8 cellular contexts compared by ENCODE assay signal in genomic region chr11:65556470-65557279, GRCh38. TPM values are rescaled to one million over a fixed set of nuclear protein-coding genes. Genes with fewer than 3 reads are reported as not detected.
DNase-seq lines count a peak whose midpoint lies in the region; ATAC-seq, FAIRE-seq and TF ChIP-seq lines count a peak whose summit lies in the region.

No MANE protein-coding gene starts in this region.

- H3K9me3 ChIP-seq in BLaER1 = no peaks in the 10 kb centered on the region
- no peaks in the 10 kb centered on the region for H3K9me3 ChIP-seq in H1 (ENCODE audit: insufficient read depth in 2 of 2, low read depth in 1 of 2, low read length in 1 of 2)
- no peaks in the 10 kb centered on the region for H3K9me3 ChIP-seq in neuronal stem cell (replicated peaks in 1 of 2; ENCODE audit: control insufficient read depth in 2 of 2, insufficient read depth in 1 of 2, low read depth in 1 of 2, low read length in 2 of 2)

- H3K4me3 ChIP-seq in BLaER1 (peak overlapping the region; percentile 73), H1 (ENCODE audit: extremely low read depth in 1 of 4, insufficient read depth in 2 of 4, low read depth in 3 of 4, low read length in 4 of 4) (peak overlapping the region in 1 of 4 experiments; percentile 77; a peak in 2 of 8 replicates), neuronal stem cell (ENCODE audit: low read length in 2 of 2) (peak overlapping the region in 1 of 2 donors; percentile 64)

- H3K23ac ChIP-seq in H1 (ENCODE audit: insufficient read length) (no peak overlapping the region), neuronal stem cell (ENCODE audit: low read depth, low read length, poor library complexity) (no peak overlapping the region)

- H3K27ac ChIP-seq in BLaER1 (peak overlapping the region; percentile 96), RWPE1 (peak overlapping the region; percentile 86), H1 (ENCODE audit: low read depth, low read length) (no peak overlapping the region), neuronal stem cell (replicated peaks; ENCODE audit: low read length) (no peak overlapping the region)

- H3K9ac ChIP-seq in BLaER1 (peak overlapping the region; percentile 89), H1 (replicated peaks in 1 of 4; ENCODE audit: extremely low read depth in 1 of 4, low read depth in 3 of 4, low read length in 3 of 4) (no peak overlapping the region), neuronal stem cell (ENCODE audit: low read depth, low read length, poor library complexity) (no peak overlapping the region)

- H2BK15ac ChIP-seq in H1 (ENCODE audit: low read length) = 0 out of 2 replicates have a peak overlapping the region, but pooled peaks have one; percentile 46
- peak overlapping the region; percentile 32 for H2BK15ac ChIP-seq in neuronal stem cell (ENCODE audit: low read length)

- POLR2A ChIA-PET in RWPE1 (lab: Yijun Ruan, JAX; ENCODE audit: low non-redundant PET) = interaction anchor here (0.6 kb wide), 1 partner anchor 40 kb away, joined by 4 read pairs; no protein-coding TSS in a partner anchor
- POLR2A ChIA-PET in H1 (lab: Charles Lee; ENCODE audit: partially characterized antibody) = interaction anchor here (0.6 to 1.6 kb wide), 7 partner anchors 8 to 55 kb away, joined by 3 to 5 read pairs (median 3); partner anchors contain the start of gene SCYL1

- H3K14ac ChIP-seq in H1 (ENCODE audit: insufficient read length) (no peak overlapping the region), neuronal stem cell (ENCODE audit: low read length) (no peak overlapping the region)

- TF ChIP-seq POLR2A in H1 (IDR thresholded peaks at IDR 0.05; ENCODE audit: control extremely low read depth in 1 of 2, low read depth in 2 of 2, low read length in 2 of 2) = no peak

- H3K18ac ChIP-seq in H1 (ENCODE audit: extremely low read depth, low read length) (no peak overlapping the region), neuronal stem cell (ENCODE audit: low read length) (peak overlapping the region; percentile 11)

- TF ChIP-seq CTCF in RWPE1 (conservative IDR thresholded peaks at IDR 0.05; ENCODE audit: low read depth) (no peak), H1 (IDR thresholded peaks at IDR 0.05; ENCODE audit: control extremely low read depth in 1 of 3, insufficient read depth in 1 of 3, low read depth in 1 of 3, low read length in 3 of 3) (no peak)

- 91% methylated on average over 12 of the region's 12 CpGs; no CpG with 5 or more reads in 1 of the 2 experiments for WGBS in H1 (ENCODE audit: extremely low coverage in 1 of 2, insufficient coverage in 1 of 2, insufficient read length in 1 of 2, insufficient replicate concordance in 2 of 2, low coverage in 1 of 2, low lambda C conversion rate in 2 of 2, missing lambda C conversion rate in 1 of 2), 2 experiments
- no CpG with 5 or more reads among the region's 12 CpGs for WGBS in neuronal stem cell (ENCODE audit: extremely low coverage in 2 of 2, insufficient read length in 2 of 2, insufficient replicate concordance in 1 of 2), 2 donors

- H2BK120ac ChIP-seq in H1 (replicated peaks; ENCODE audit: low read depth, low read length) (no peak overlapping the region), neuronal stem cell (ENCODE audit: low read depth, low read length) (no peak overlapping the region)

- no peak for ATAC-seq in HG02763 (IDR thresholded peaks at IDR 0.05; ENCODE audit: unreplicated experiment)
- ATAC-seq in HG03565 (IDR thresholded peaks at IDR 0.05; ENCODE audit: unreplicated experiment) = no peak
- no peak for ATAC-seq in GM19324 (IDR thresholded peaks at IDR 0.05; ENCODE audit: low FRiP score, unreplicated experiment)

- H3K27me3 ChIP-seq in BLaER1 (no peaks in the 10 kb centered on the region), H1 (replicated peaks in 1 of 4; ENCODE audit: control insufficient read depth in 3 of 4, extremely low read depth in 1 of 4, insufficient read depth in 3 of 4, low read length in 3 of 4) (peaks cover 0 to 32% (median 22%) of the 10 kb centered on the region in 4 experiments; a peak in 5 of 7 replicates), neuronal stem cell (ENCODE audit: control insufficient read depth in 3 of 3, insufficient read depth in 3 of 3, low read depth in 1 of 3, low read length in 3 of 3) (peaks cover 0 to 9% (median 0%) of the 10 kb centered on the region in 3 experiments)

- H4K91ac ChIP-seq in H1 (replicated peaks; ENCODE audit: insufficient read length, low read length) (no peak overlapping the region), neuronal stem cell (ENCODE audit: low read depth, low read length, poor library complexity) (no peak overlapping the region)

- no peaks in the 10 kb centered on the region for H3K79me1 ChIP-seq in H1 (ENCODE audit: low read depth, low read length)
- no peaks in the 10 kb centered on the region for H3K79me1 ChIP-seq in neuronal stem cell (ENCODE audit: low read depth, low read length)

- H4K8ac ChIP-seq in H1 (ENCODE audit: extremely low read depth, insufficient read depth, low read length) (no peak overlapping the region), neuronal stem cell (ENCODE audit: low read depth, low read length) (no peak overlapping the region)

- H3K56ac ChIP-seq in H1 (replicated peaks; ENCODE audit: insufficient read length, low read depth, low read length) = no peak overlapping the region

- H2BK12ac ChIP-seq in H1 (ENCODE audit: low read depth, low read length) (peak overlapping the region; percentile 3; the same call in 1 of the 2 replicates), neuronal stem cell (ENCODE audit: low read length) (no peak overlapping the region)

- H3K36me3 ChIP-seq in BLaER1 = peaks cover 2% of the 10 kb centered on the region; the same call in 1 of the 2 replicates
- no peaks in the 10 kb centered on the region for H3K36me3 ChIP-seq in H1 (ENCODE audit: control insufficient read depth in 2 of 4, insufficient read depth in 4 of 4, low read length in 3 of 4)
- no peaks in the 10 kb centered on the region for H3K36me3 ChIP-seq in neuronal stem cell (replicated peaks in 1 of 2; ENCODE audit: control insufficient read depth in 2 of 2, insufficient read depth in 2 of 2, low read length in 2 of 2)

- H4K20me1 ChIP-seq in BLaER1 = 0 out of 2 replicates have a peak, but pooled peaks cover 13% of the 10 kb centered on the region
- H4K20me1 ChIP-seq in H1 (replicated peaks in 1 of 2; ENCODE audit: control insufficient read depth in 1 of 2, insufficient read depth in 2 of 2, low read length in 2 of 2) = peaks cover 0 to 2% of the 10 kb centered on the region in 2 experiments

- DNase-seq in RWPE1 (ENCODE audit: low spot score) (no peak), H1 (ENCODE audit: low read depth in 1 of 2, low spot score in 2 of 2) (no peak), neuronal stem cell (ENCODE audit: low spot score) (no peak)
- no peak for DNase-seq in stimulated activated CD4-positive, alpha-beta T cell treated with anti-CD3 and anti-CD28 coated beads, Interleukin-12 subunit alpha, Interleukin-12 subunit beta, amount 100 ng/mL, for 4 hours

- H4K5ac ChIP-seq in H1 (ENCODE audit: insufficient read length, low read depth, low read length) = no peak overlapping the region

- no peak overlapping the region for H2BK20ac ChIP-seq in H1 (ENCODE audit: low read length)

- H3K79me2 ChIP-seq in H1 (ENCODE audit: control insufficient read depth in 1 of 2, insufficient read depth in 2 of 2, low read length in 2 of 2) = no peaks in the 10 kb centered on the region

- peaks cover 10% of the 10 kb centered on the region; the same call in 1 of the 2 replicates for H3K23me2 ChIP-seq in H1 (ENCODE audit: low read depth, low read length)

- TF ChIP-seq RAD21 in H1 (IDR thresholded peaks at IDR 0.05 in 1 of 2, conservative IDR thresholded peaks at IDR 0.05 in 1 of 2; ENCODE audit: low read depth in 2 of 2, low read length in 2 of 2) = no peak

- H2BK5ac ChIP-seq in H1 (ENCODE audit: low read depth, low read length) (no peak overlapping the region), neuronal stem cell (ENCODE audit: low read length) (no peak overlapping the region)

- CTCF ChIA-PET in RWPE1 (lab: Yijun Ruan, JAX) (interaction anchor here (0.6 to 1.8 kb wide), 3 partner anchors 14 to 16 kb away, joined by 3 to 15 read pairs (median 3); partner anchors contain the start of gene ZNRD2), H1 (lab: Charles Lee; ENCODE audit: partially characterized antibody) (interaction anchor here (1.0 to 6.9 kb wide), 9 partner anchors 10 to 77 kb away, joined by 3 to 78 read pairs (median 5); partner anchors contain the start of genes FAM89B and ZNRD2)

- H3K4ac ChIP-seq in H1 (replicated peaks; ENCODE audit: insufficient read length, low read depth, low read length) (no peak overlapping the region), neuronal stem cell (ENCODE audit: low read length) (no peak overlapping the region)

- H2AFZ ChIP-seq in H1 (ENCODE audit: low read length) (no peak overlapping the region), neuronal stem cell (ENCODE audit: low read length) (peak overlapping the region; percentile 83)

- no peak for FAIRE-seq in H1 (lab: Jason Lieb, UNC)

- H3K4me2 ChIP-seq in BLaER1 (peak overlapping the region; percentile 98), H1 (ENCODE audit: insufficient read depth in 1 of 2, low read depth in 2 of 2, low read length in 2 of 2) (peak overlapping the region; percentile 62 to 84), neuronal stem cell (ENCODE audit: insufficient read depth, low read length, poor library complexity, severe bottlenecking) (peak overlapping the region; percentile 96)

- H3K4me1 ChIP-seq in BLaER1 = peaks cover 89% of the 10 kb centered on the region
- H3K4me1 ChIP-seq in H1 (replicated peaks in 1 of 4; ENCODE audit: control insufficient read depth in 3 of 4, insufficient read depth in 4 of 4, low read length in 3 of 4) = peaks cover 0 to 58% (median 48%) of the 10 kb centered on the region in 4 experiments; a peak in 6 of 7 replicates
- peaks cover 40 to 44% of the 10 kb centered on the region in 2 donors for H3K4me1 ChIP-seq in neuronal stem cell (ENCODE audit: control insufficient read depth in 2 of 2, insufficient read depth in 1 of 2, low read depth in 1 of 2, low read length in 2 of 2)

- no peak overlapping the region for H2AK5ac ChIP-seq in H1 (ENCODE audit: low read depth, low read length)
- peak overlapping the region; percentile 43 for H2AK5ac ChIP-seq in neuronal stem cell (ENCODE audit: low read depth, low read length)

- TF ChIP-seq EP300 in H1 (IDR thresholded peaks at IDR 0.05; ENCODE audit: borderline replicate concordance in 1 of 2, low read depth in 2 of 2, low read length in 2 of 2) = no peak

RNA-seq across cellular contexts. Expression of gene LTBP3, which starts 1.5 kb away (rescaled TPM):
- total RNA-seq in H1 (2021; fragmentation: NEBNext Ultra II Directional; extraction: Animal tissue kit (Norgen Biotek cat#: 25700)) = 12.8 and 15.3 TPM in 2 replicates
- 17.8 and 25.2 TPM in 2 replicates for polyA plus RNA-seq in H1 (2011; rRNA removed)
- 16.0 TPM for polyA plus RNA-seq in H1 (2011; cell fraction: cytosol; rRNA removed)
- 71.4 TPM for polyA plus RNA-seq in H1 (2011; cell fraction: nucleus; rRNA removed)
- polyA plus RNA-seq in H1 (2012, experiment 1 of 2) = 7.7 to 16.8 TPM (median 14.8 TPM) in 4 replicates
- polyA plus RNA-seq in H1 (2012, experiment 2 of 2) = 7.9 TPM
- polyA plus RNA-seq in H1 (2013, experiment 1 of 2) = 19.0 TPM
- polyA plus RNA-seq in H1 (2013, experiment 2 of 2) = 16.9 TPM
- polyA minus RNA-seq in H1 (2011; rRNA and poly(A)+ RNA removed) = 2.7 and 4.8 TPM in 2 replicates
- polyA minus RNA-seq in H1 (2011; cell fraction: cytosol; rRNA and poly(A)+ RNA removed) = 10.1 TPM
- polyA minus RNA-seq in H1 (2011; cell fraction: nucleus; rRNA and poly(A)+ RNA removed) = 15.4 TPM
- 8.7 TPM for polyA plus RNA-seq in neuronal stem cell (2013, experiment 1 of 2)
- 8.6 TPM for polyA plus RNA-seq in neuronal stem cell (2013, experiment 2 of 2)

RNA-seq across cellular contexts. Expression of gene ZNRD2, which starts 13.6 kb away (rescaled TPM):
- total RNA-seq in H1 (2021; fragmentation: NEBNext Ultra II Directional; extraction: Animal tissue kit (Norgen Biotek cat#: 25700)) = 53.4 and 56.1 TPM in 2 replicates
- 125 and 148 TPM in 2 replicates for polyA plus RNA-seq in H1 (2011; rRNA removed)
- polyA plus RNA-seq in H1 (2011; cell fraction: cytosol; rRNA removed) = 91.1 TPM
- 91.2 TPM for polyA plus RNA-seq in H1 (2011; cell fraction: nucleus; rRNA removed)
- polyA plus RNA-seq in H1 (2012, experiment 1 of 2) = 84.9 to 91.1 TPM (median 88.1 TPM) in 4 replicates
- polyA plus RNA-seq in H1 (2012, experiment 2 of 2) = 128 TPM
- polyA plus RNA-seq in H1 (2013, experiment 1 of 2) = 85.3 TPM
- polyA plus RNA-seq in H1 (2013, experiment 2 of 2) = 89.8 TPM
- 11.7 and 17.5 TPM in 2 replicates for polyA minus RNA-seq in H1 (2011; rRNA and poly(A)+ RNA removed)
- polyA minus RNA-seq in H1 (2011; cell fraction: cytosol; rRNA and poly(A)+ RNA removed) = 25.8 TPM
- 52.9 TPM for polyA minus RNA-seq in H1 (2011; cell fraction: nucleus; rRNA and poly(A)+ RNA removed)
- polyA plus RNA-seq in neuronal stem cell (2013, experiment 1 of 2) = 53.3 TPM
- polyA plus RNA-seq in neuronal stem cell (2013, experiment 2 of 2) = 50.3 TPM

RNA-seq across cellular contexts. Expression of gene FAM89B, which starts 15.7 kb away (rescaled TPM):
- total RNA-seq in H1 (2021; fragmentation: NEBNext Ultra II Directional; extraction: Animal tissue kit (Norgen Biotek cat#: 25700)) = 15.8 and 17.6 TPM in 2 replicates
- 32.4 and 39.2 TPM in 2 replicates for polyA plus RNA-seq in H1 (2011; rRNA removed)
- 21.2 TPM for polyA plus RNA-seq in H1 (2011; cell fraction: cytosol; rRNA removed)
- 30.1 TPM for polyA plus RNA-seq in H1 (2011; cell fraction: nucleus; rRNA removed)
- polyA plus RNA-seq in H1 (2012, experiment 1 of 2) = 11.0 to 14.3 TPM (median 11.7 TPM) in 4 replicates
- 14.5 TPM for polyA plus RNA-seq in H1 (2012, experiment 2 of 2)
- polyA plus RNA-seq in H1 (2013, experiment 1 of 2) = 16.9 TPM
- polyA plus RNA-seq in H1 (2013, experiment 2 of 2) = 17.1 TPM
- polyA minus RNA-seq in H1 (2011; rRNA and poly(A)+ RNA removed) = 5.8 and 6.0 TPM in 2 replicates
- 6.2 TPM for polyA minus RNA-seq in H1 (2011; cell fraction: cytosol; rRNA and poly(A)+ RNA removed)
- polyA minus RNA-seq in H1 (2011; cell fraction: nucleus; rRNA and poly(A)+ RNA removed) = 17.7 TPM
- 50.9 TPM for polyA plus RNA-seq in neuronal stem cell (2013, experiment 1 of 2)
- 50.0 TPM for polyA plus RNA-seq in neuronal stem cell (2013, experiment 2 of 2)

RNA-seq across cellular contexts. Expression of gene EHBP1L1, which starts 19.2 kb away (rescaled TPM):
- total RNA-seq in H1 (2021; fragmentation: NEBNext Ultra II Directional; extraction: Animal tissue kit (Norgen Biotek cat#: 25700)) = 6.6 and 7.9 TPM in 2 replicates
- polyA plus RNA-seq in H1 (2011; rRNA removed) = 4.3 and 6.2 TPM in 2 replicates
- polyA plus RNA-seq in H1 (2011; cell fraction: cytosol; rRNA removed) = 7.3 TPM
- polyA plus RNA-seq in H1 (2011; cell fraction: nucleus; rRNA removed) = 21.8 TPM
- polyA plus RNA-seq in H1 (2012, experiment 1 of 2) = 4.6 to 6.7 TPM (median 5.1 TPM) in 4 replicates
- 1.2 TPM for polyA plus RNA-seq in H1 (2012, experiment 2 of 2)
- 6.2 TPM for polyA plus RNA-seq in H1 (2013, experiment 1 of 2)
- polyA plus RNA-seq in H1 (2013, experiment 2 of 2) = 5.6 TPM
- polyA minus RNA-seq in H1 (2011; rRNA and poly(A)+ RNA removed) = 1.8 and 1.9 TPM in 2 replicates
- polyA minus RNA-seq in H1 (2011; cell fraction: cytosol; rRNA and poly(A)+ RNA removed) = 3.4 TPM
- polyA minus RNA-seq in H1 (2011; cell fraction: nucleus; rRNA and poly(A)+ RNA removed) = 3.8 TPM
- 7.3 TPM for polyA plus RNA-seq in neuronal stem cell (2013, experiment 1 of 2)
- polyA plus RNA-seq in neuronal stem cell (2013, experiment 2 of 2) = 6.4 TPM

RNA-seq across cellular contexts. Expression of gene SCYL1, which starts 31.8 kb away (rescaled TPM):
- total RNA-seq in H1 (2021; fragmentation: NEBNext Ultra II Directional; extraction: Animal tissue kit (Norgen Biotek cat#: 25700)) = 59.4 and 59.8 TPM in 2 replicates
- polyA plus RNA-seq in H1 (2011; rRNA removed) = 77.7 and 111 TPM in 2 replicates
- 81.5 TPM for polyA plus RNA-seq in H1 (2011; cell fraction: cytosol; rRNA removed)
- 125 TPM for polyA plus RNA-seq in H1 (2011; cell fraction: nucleus; rRNA removed)
- 25.2 to 54.4 TPM (median 48.4 TPM) in 4 replicates for polyA plus RNA-seq in H1 (2012, experiment 1 of 2)
- polyA plus RNA-seq in H1 (2012, experiment 2 of 2) = 47.9 TPM
- 44.5 TPM for polyA plus RNA-seq in H1 (2013, experiment 1 of 2)
- polyA plus RNA-seq in H1 (2013, experiment 2 of 2) = 50.1 TPM
- polyA minus RNA-seq in H1 (2011; rRNA and poly(A)+ RNA removed) = 40.4 and 48.7 TPM in 2 replicates
- 40.9 TPM for polyA minus RNA-seq in H1 (2011; cell fraction: cytosol; rRNA and poly(A)+ RNA removed)
- 32.2 TPM for polyA minus RNA-seq in H1 (2011; cell fraction: nucleus; rRNA and poly(A)+ RNA removed)
- 43.8 TPM for polyA plus RNA-seq in neuronal stem cell (2013, experiment 1 of 2)
- polyA plus RNA-seq in neuronal stem cell (2013, experiment 2 of 2) = 47.1 TPM

Comparison
In these comparisons a context has a peak if more than half of its experiments do, and no peak if none do; other contexts are left out.
1. H3K27ac ChIP-seq: peak in BLaER1 (single experiment) and RWPE1 (single experiment); none in H1 (single experiment) and neuronal stem cell (single experiment).
2. Peak in every context shown above with its lines, with median percentiles within 50 percentile points of each other: H3K4me2 ChIP-seq.